In genomic region chr2:129396980-129397599, GRCh38 we compare ENCODE assay signal across 8 cellular contexts.
DNase-seq lines count a peak whose midpoint lies in the region; ATAC-seq and TF ChIP-seq lines count a peak whose summit lies in the region.

No MANE protein-coding gene starts in this region.

- H3K27ac ChIP-seq in HL-60 (replicated peaks) (no peak overlapping the region), Panc1 (ENCODE audit: low read length) (no peak overlapping the region)

- BruUV-seq in Panc1 (replicated peaks; lab: Mats Ljungman, UMichigan) = no TSS peak

- no peak overlapping the region for H3K4me3 ChIP-seq in BE2C (ENCODE audit: low read depth, low read length)
- no peak overlapping the region for H3K4me3 ChIP-seq in HL-60 (replicated peaks; ENCODE audit: insufficient read depth, low read length)
- H3K4me3 ChIP-seq in Panc1 (ENCODE audit: low read depth in 2 of 2, low read length in 2 of 2) = no peak overlapping the region

- intact Hi-C loops in Panc1 (cut with micrococcal nuclease; ENCODE audit: unreplicated experiment) = no loop called here
- intact Hi-C loops in posterior cingulate gyrus (cut with DNase I) = loop anchor here (10.0 kb wide), 1 partner anchor 662 kb away; no protein-coding TSS in a partner anchor

- DNase-seq in BE2C (peak; percentile 14), HL-60 (ENCODE audit: low read depth in 1 of 2, low spot score in 1 of 2) (peak; percentile 2 to 32), Panc1 (ENCODE audit: low read depth, low spot score) (peak; percentile 24), fibroblast of peridontal ligament (ENCODE audit: extremely low read depth) (peak; percentile 0), posterior cingulate gyrus (peak in 7 of 10 donors; percentile 43 to 92 (median 68))
- no peak for DNase-seq in central memory CD4-positive, alpha-beta T cell

- TF ChIP-seq CTCF in BE2C (IDR thresholded peaks at IDR 0.05; ENCODE audit: low read depth, low read length) (peak; percentile 56), HL-60 (IDR thresholded peaks at IDR 0.05; ENCODE audit: insufficient read depth, low read length) (peak; percentile 53), Panc1 (IDR thresholded peaks at IDR 0.05) (peak; percentile 75)

- ATAC-seq in GM18907 (IDR thresholded peaks at IDR 0.05; ENCODE audit: unreplicated experiment) = peak; percentile 83
- ATAC-seq in Panc1 = peak; percentile 69
- no peak for ATAC-seq in GM18517 (IDR thresholded peaks at IDR 0.05; ENCODE audit: unreplicated experiment)

- no peaks in the 10 kb centered on the region for H3K9me3 ChIP-seq in BE2C
- no peaks in the 10 kb centered on the region for H3K9me3 ChIP-seq in Panc1 (ENCODE audit: control insufficient read depth, insufficient read depth, low read depth, low read length)

- CTCF ChIA-PET in Panc1 (lab: Charles Lee) = interaction anchor here (0.6 kb wide), 1 partner anchor 1201 kb away, joined by 4 read pairs; no protein-coding TSS in a partner anchor

- H3K36me3 ChIP-seq in BE2C (no peaks in the 10 kb centered on the region), Panc1 (ENCODE audit: control insufficient read depth, insufficient read depth, low read length) (no peaks in the 10 kb centered on the region)

- H3K4me1 ChIP-seq in BE2C (no peaks in the 10 kb centered on the region), Panc1 (ENCODE audit: control insufficient read depth, insufficient read depth, low read length) (no peaks in the 10 kb centered on the region)

- in situ Hi-C loops in Panc1 (cut with HindIII; ENCODE audit: low pct_unique_long_range_greater_than_20kb, low sequenced_read_pairs) = no loop called here

- POLR2A ChIA-PET in Panc1 (lab: Charles Lee) = no interaction called here

- H3K27me3 ChIP-seq in BE2C (no peaks in the 10 kb centered on the region), HL-60 (ENCODE audit: insufficient read depth, poor library complexity, severe bottlenecking) (no peaks in the 10 kb centered on the region), Panc1 (ENCODE audit: control insufficient read depth, insufficient read depth, low read length) (no peaks in the 10 kb centered on the region)
